In the genomic region with DNA sequence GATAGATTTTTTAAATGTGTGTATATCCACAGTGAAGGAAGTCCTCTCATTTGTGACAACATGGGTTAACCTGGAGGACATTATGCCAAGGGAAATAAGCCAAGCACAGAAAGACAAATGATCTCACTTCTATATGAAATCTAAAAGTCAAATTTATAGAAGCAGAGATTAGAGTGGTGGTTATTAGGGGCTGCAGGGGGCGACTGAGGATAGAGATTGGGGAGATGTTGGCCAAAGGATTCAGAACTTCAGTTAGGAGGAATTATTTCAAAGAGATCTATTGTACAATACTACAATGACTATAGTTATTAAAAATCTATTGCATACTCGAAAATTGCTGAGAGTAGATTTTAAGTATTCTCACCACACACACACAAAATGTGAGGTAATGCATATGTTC, we compare ENCODE assay signal across 1 cellular context.
TF ChIP-seq lines count a peak whose summit lies in the region.

No MANE protein-coding gene starts in this region.

TF ChIP-seq in GM12878, 131 proteins besides CTCF, POLR2A, EP300 and RAD21:
- TF ChIP-seq SMC3 (IDR thresholded peaks at IDR 0.05; ENCODE audit: borderline replicate concordance, low read length) (no peak), CHD1 (IDR thresholded peaks at IDR 0.05; ENCODE audit: low read depth, low read length) (no peak), MLLT1 (IDR thresholded peaks at IDR 0.05) (no peak), JUND (IDR thresholded peaks at IDR 0.05; ENCODE audit: low read depth, low read length) (no peak), RBBP5 (conservative IDR thresholded peaks at IDR 0.05) (no peak), RAD51 (IDR thresholded peaks at IDR 0.05) (no peak), SMARCA5 (IDR thresholded peaks at IDR 0.05) (no peak), RCOR1 (conservative IDR thresholded peaks at IDR 0.05; ENCODE audit: low read depth, low read length) (no peak), NFXL1 (IDR thresholded peaks at IDR 0.05; ENCODE audit: borderline replicate concordance) (no peak), BCL11A (IDR thresholded peaks at IDR 0.05; ENCODE audit: low read depth, low read length) (no peak), SRF (IDR thresholded peaks at IDR 0.05; ENCODE audit: low read depth in 2 of 2, low read length in 2 of 2) (no peak), ZNF622 (IDR thresholded peaks at IDR 0.05) (no peak), RB1 (IDR thresholded peaks at IDR 0.05; ENCODE audit: borderline replicate concordance) (no peak), SREBF2 (IDR thresholded peaks at IDR 0.05; ENCODE audit: low read length) (no peak), SIX5 (IDR thresholded peaks at IDR 0.05; ENCODE audit: low read depth, low read length, severe bottlenecking) (no peak), IKZF1 (conservative IDR thresholded peaks at IDR 0.05) (no peak), FOXK2 (IDR thresholded peaks at IDR 0.05) (no peak), USF1 (IDR thresholded peaks at IDR 0.05; ENCODE audit: borderline replicate concordance, extremely low read length, insufficient read depth, low read depth, low read length) (no peak)
- TF ChIP-seq, protein P1, sequence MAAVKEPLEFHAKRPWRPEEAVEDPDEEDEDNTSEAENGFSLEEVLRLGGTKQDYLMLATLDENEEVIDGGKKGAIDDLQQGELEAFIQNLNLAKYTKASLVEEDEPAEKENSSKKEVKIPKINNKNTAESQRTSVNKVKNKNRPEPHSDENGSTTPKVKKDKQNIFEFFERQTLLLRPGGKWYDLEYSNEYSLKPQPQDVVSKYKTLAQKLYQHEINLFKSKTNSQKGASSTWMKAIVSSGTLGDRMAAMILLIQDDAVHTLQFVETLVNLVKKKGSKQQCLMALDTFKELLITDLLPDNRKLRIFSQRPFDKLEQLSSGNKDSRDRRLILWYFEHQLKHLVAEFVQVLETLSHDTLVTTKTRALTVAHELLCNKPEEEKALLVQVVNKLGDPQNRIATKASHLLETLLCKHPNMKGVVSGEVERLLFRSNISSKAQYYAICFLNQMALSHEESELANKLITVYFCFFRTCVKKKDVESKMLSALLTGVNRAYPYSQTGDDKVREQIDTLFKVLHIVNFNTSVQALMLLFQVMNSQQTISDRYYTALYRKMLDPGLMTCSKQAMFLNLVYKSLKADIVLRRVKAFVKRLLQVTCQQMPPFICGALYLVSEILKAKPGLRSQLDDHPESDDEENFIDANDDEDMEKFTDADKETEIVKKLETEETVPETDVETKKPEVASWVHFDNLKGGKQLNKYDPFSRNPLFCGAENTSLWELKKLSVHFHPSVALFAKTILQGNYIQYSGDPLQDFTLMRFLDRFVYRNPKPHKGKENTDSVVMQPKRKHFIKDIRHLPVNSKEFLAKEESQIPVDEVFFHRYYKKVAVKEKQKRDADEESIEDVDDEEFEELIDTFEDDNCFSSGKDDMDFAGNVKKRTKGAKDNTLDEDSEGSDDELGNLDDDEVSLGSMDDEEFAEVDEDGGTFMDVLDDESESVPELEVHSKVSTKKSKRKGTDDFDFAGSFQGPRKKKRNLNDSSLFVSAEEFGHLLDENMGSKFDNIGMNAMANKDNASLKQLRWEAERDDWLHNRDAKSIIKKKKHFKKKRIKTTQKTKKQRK (IDR thresholded peaks at IDR 0.05; ENCODE audit: low read depth, low read length): no peak
